ENCODE assay signal across 8 cellular contexts in the genomic region with DNA sequence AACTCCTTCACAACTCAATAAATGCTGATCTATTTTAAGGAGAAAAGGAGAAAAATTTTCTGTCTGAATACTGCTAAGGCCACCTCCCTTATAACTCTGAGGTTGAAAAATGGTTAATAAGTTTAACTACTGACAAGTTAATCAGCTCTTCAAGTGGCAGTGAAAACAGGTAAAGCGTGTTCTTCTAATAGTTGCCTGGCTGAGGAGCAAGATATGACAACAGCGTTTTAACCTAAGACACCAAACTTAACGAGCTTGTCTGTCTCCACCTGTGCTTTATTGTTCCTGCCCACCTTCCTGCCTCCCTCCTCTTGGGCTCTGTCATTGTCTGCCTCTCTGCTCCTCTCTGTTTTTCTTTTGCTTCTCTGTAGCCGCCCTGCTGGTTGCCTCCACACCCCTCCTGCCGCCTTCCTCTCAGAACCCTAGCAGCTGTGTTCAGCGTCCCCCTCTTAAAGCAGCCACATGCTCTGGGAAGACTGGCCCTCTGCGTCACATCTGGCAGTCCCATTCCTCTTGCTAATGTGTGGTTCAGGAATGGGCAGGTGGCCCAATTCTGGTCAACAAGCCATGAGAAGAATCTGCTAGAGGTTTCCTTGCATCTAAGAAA. TPM values are rescaled to one million over a fixed set of nuclear protein-coding genes. Genes with fewer than 3 reads are reported as not detected.
DNase-seq lines count a peak whose midpoint lies in the region; ATAC-seq and TF ChIP-seq lines count a peak whose summit lies in the region.

No MANE protein-coding gene starts in this region.

- H3K36me3 ChIP-seq in HEK293 (ENCODE audit: control insufficient read depth in 2 of 2, insufficient read depth in 1 of 2, low read length in 2 of 2) (no peaks in the 10 kb centered on the region), SK-N-SH (replicated peaks in 1 of 2; ENCODE audit: control insufficient read depth in 1 of 2, insufficient read depth in 2 of 2, low read length in 1 of 2) (no peaks in the 10 kb centered on the region), uterus (no peaks in the 10 kb centered on the region)

- no peaks in the 10 kb centered on the region for H3K27me3 Mint-ChIP-seq in central memory CD8-positive, alpha-beta T cell

- 95% methylated on average over 7 of the region's 7 CpGs for WGBS in SK-N-SH (ENCODE audit: low lambda C conversion rate)

- H3K79me2 ChIP-seq in SK-N-SH (ENCODE audit: insufficient read depth), result peaks cover 20% of the 10 kb centered on the region

- ATAC-seq in central memory CD8-positive, alpha-beta T cell (replicated peaks; ENCODE audit: extremely low read depth, poor library complexity, severe bottlenecking), result peak; percentile 15

- H3K9me3 ChIP-seq in HEK293 (ENCODE audit: control insufficient read depth, insufficient read depth, low read depth, low read length) (no peaks in the 10 kb centered on the region), SK-N-SH (no peaks in the 10 kb centered on the region), uterus (no peaks in the 10 kb centered on the region)

- H3K4me3 Mint-ChIP-seq in central memory CD8-positive, alpha-beta T cell, result peak overlapping the region; percentile 66

- no peak for TF ChIP-seq EP300 in SK-N-SH (IDR thresholded peaks at IDR 0.05; ENCODE audit: borderline replicate concordance in 1 of 2, low read depth in 1 of 2, low read length in 1 of 2)

- POLR2A ChIA-PET in HEK293 (lab: Yijun Ruan, JAX), result no interaction called here
- POLR2A ChIA-PET in SK-N-SH (lab: Yijun Ruan, JAX), result no interaction called here

- no peak overlapping the region for H3K4me3 ChIP-seq in HEK293 (ENCODE audit: low read depth, low read length)
- H3K4me3 ChIP-seq in SK-N-SH (ENCODE audit: low read depth in 2 of 2, low read length in 1 of 2), result no peak overlapping the region; a peak in 1 of 4 replicates
- no peak overlapping the region for H3K4me3 ChIP-seq in uterus

- peaks cover 51% of the 10 kb centered on the region for H3K4me1 Mint-ChIP-seq in central memory CD8-positive, alpha-beta T cell

- H3F3A ChIP-seq in SK-N-SH (replicated peaks; ENCODE audit: insufficient read depth), result peaks cover 15% of the 10 kb centered on the region

- H2AFZ ChIP-seq in SK-N-SH (ENCODE audit: low read depth), result no peak overlapping the region

- no peaks in the 10 kb centered on the region for H3K4me1 ChIP-seq in HEK293 (ENCODE audit: control insufficient read depth, insufficient read depth, low read length)
- H3K4me1 ChIP-seq in SK-N-SH (ENCODE audit: control insufficient read depth in 1 of 2, insufficient read depth in 2 of 2, low read depth in 1 of 2, low read length in 1 of 2), result peaks cover 5 to 14% of the 10 kb centered on the region in 2 experiments; a peak in 3 of 4 replicates
- H3K4me1 ChIP-seq in uterus, result no peaks in the 10 kb centered on the region

- peak; percentile 33 for DNase-seq in T follicular helper cell (ENCODE audit: low read depth)
- no peak for DNase-seq in central memory CD8-positive, alpha-beta T cell (ENCODE audit: low spot score in 2 of 2)
- DNase-seq in stimulated activated CD8-positive, alpha-beta memory T cell treated with anti-CD3 and anti-CD28 coated beads, Interleukin-2, amount 100 ng/mL, for 48 hours (ENCODE audit: low read depth in 2 of 2), result peak; percentile 11 to 13
- no peak for DNase-seq in SK-N-SH
- no peak for DNase-seq in hepatic stellate cell (ENCODE audit: low spot score)
- DNase-seq in GM19240 (ENCODE audit: insufficient read length, low spot score), result no peak
- no peak for DNase-seq in uterus

- H3K9me2 ChIP-seq in SK-N-SH, result no peaks in the 10 kb centered on the region

- peak overlapping the region; percentile 98 for H3K27ac Mint-ChIP-seq in central memory CD8-positive, alpha-beta T cell (ENCODE audit: low read depth)

- no peak for TF ChIP-seq RAD21 in SK-N-SH (IDR thresholded peaks at IDR 0.05; ENCODE audit: low read length)

- no peak for TF ChIP-seq POLR2A in uterus (IDR thresholded peaks at IDR 0.05)

- no peak overlapping the region for H3K4me2 ChIP-seq in SK-N-SH

- no peak for TF ChIP-seq CTCF in HEK293 (tag by site-specific recombination; IDR thresholded peaks at IDR 0.05)
- no peak for TF ChIP-seq CTCF in SK-N-SH (IDR thresholded peaks at IDR 0.05)
- TF ChIP-seq CTCF in uterus (IDR thresholded peaks at IDR 0.05), result no peak

- H4K20me1 ChIP-seq in SK-N-SH (ENCODE audit: insufficient read depth), result no peaks in the 10 kb centered on the region

- CTCF ChIA-PET in HEK293 (lab: Yijun Ruan, JAX), result no interaction called here
- CTCF ChIA-PET in SK-N-SH (lab: Yijun Ruan, JAX), result interaction anchor here (2.1 kb wide), 1 partner anchor 10 kb away, joined by 6 read pairs; no protein-coding TSS in a partner anchor

- H3K27me3 ChIP-seq in SK-N-SH (ENCODE audit: insufficient read depth), result no peaks in the 10 kb centered on the region
- H3K27me3 ChIP-seq in uterus, result no peaks in the 10 kb centered on the region

- intact Hi-C loops in uterus (cut with DNase I; ENCODE audit: low total_unique reads), result no loop called here

- H3K27ac ChIP-seq in HEK293 (ENCODE audit: extremely low read depth, low read depth, low read length), result no peak overlapping the region
- no peak overlapping the region for H3K27ac ChIP-seq in SK-N-SH (ENCODE audit: low read depth in 2 of 2, low read length in 1 of 2)
- no peak overlapping the region for H3K27ac ChIP-seq in uterus

- no peak overlapping the region for H3K9ac ChIP-seq in SK-N-SH

- H3K9me3 Mint-ChIP-seq in central memory CD8-positive, alpha-beta T cell, result no peaks in the 10 kb centered on the region

- H3K36me3 Mint-ChIP-seq in central memory CD8-positive, alpha-beta T cell (ENCODE audit: insufficient read depth), result peaks cover 4% of the 10 kb centered on the region

TF ChIP-seq in HEK293, 187 proteins besides CTCF, POLR2A, EP300 and RAD21 (continues in another document):
- TF ChIP-seq ZNF670 (tag by site-specific recombination; IDR thresholded peaks at IDR 0.05; ENCODE audit: low read depth), result no peak
- no peak for TF ChIP-seq ZNF785 (tag by site-specific recombination; IDR thresholded peaks at IDR 0.05)
- TF ChIP-seq, protein P1, sequence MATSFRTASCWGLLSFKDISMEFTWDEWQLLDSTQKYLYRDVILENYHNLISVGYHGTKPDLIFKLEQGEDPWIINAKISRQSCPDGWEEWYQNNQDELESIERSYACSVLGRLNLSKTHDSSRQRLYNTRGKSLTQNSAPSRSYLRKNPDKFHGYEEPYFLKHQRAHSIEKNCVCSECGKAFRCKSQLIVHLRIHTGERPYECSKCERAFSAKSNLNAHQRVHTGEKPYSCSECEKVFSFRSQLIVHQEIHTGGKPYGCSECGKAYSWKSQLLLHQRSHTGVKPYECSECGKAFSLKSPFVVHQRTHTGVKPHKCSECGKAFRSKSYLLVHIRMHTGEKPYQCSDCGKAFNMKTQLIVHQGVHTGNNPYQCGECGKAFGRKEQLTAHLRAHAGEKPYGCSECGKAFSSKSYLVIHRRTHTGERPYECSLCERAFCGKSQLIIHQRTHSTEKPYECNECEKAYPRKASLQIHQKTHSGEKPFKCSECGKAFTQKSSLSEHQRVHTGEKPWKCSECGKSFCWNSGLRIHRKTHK (tag by site-specific recombination; IDR thresholded peaks at IDR 0.05), result no peak
- 0 out of 2 replicates have a peak, but pooled peaks have one; percentile 36 for TF ChIP-seq ZBTB20 (tag by site-specific recombination; IDR thresholded peaks at IDR 0.05)
- no peak for TF ChIP-seq ZNF544 (tag by site-specific recombination; IDR thresholded peaks at IDR 0.05)
- TF ChIP-seq, protein P2, sequence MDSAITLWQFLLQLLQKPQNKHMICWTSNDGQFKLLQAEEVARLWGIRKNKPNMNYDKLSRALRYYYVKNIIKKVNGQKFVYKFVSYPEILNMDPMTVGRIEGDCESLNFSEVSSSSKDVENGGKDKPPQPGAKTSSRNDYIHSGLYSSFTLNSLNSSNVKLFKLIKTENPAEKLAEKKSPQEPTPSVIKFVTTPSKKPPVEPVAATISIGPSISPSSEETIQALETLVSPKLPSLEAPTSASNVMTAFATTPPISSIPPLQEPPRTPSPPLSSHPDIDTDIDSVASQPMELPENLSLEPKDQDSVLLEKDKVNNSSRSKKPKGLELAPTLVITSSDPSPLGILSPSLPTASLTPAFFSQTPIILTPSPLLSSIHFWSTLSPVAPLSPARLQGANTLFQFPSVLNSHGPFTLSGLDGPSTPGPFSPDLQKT (IDR thresholded peaks at IDR 0.05; ENCODE audit: borderline replicate concordance, low read depth, low read length), result no peak
- TF ChIP-seq ZNF24 (tag by site-specific recombination; IDR thresholded peaks at IDR 0.05), result no peak

TF ChIP-seq in SK-N-SH, 30 proteins besides CTCF, POLR2A, EP300 and RAD21:
- TF ChIP-seq TEAD4 (IDR thresholded peaks at IDR 0.05; ENCODE audit: borderline replicate concordance, insufficient read depth) (no peak), RFX5 (IDR thresholded peaks at IDR 0.05; ENCODE audit: low read length) (no peak), ELF1 (IDR thresholded peaks at IDR 0.05) (no peak), EZH2phosphoT487 (IDR thresholded peaks at IDR 0.05; ENCODE audit: borderline replicate concordance, low read depth) (no peak), GABPA (IDR thresholded peaks at IDR 0.05; ENCODE audit: low read depth) (no peak), MEF2A (IDR thresholded peaks at IDR 0.05; ENCODE audit: borderline replicate concordance, low read depth) (no peak)
- TF ChIP-seq, protein P3, sequence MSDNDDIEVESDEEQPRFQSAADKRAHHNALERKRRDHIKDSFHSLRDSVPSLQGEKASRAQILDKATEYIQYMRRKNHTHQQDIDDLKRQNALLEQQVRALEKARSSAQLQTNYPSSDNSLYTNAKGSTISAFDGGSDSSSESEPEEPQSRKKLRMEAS (IDR thresholded peaks at IDR 0.05; ENCODE audit: low read depth), result no peak

RNA-seq across cellular contexts. Expression of a gene that starts 4.3 kb away (rescaled TPM):
- 38.6 and 54.5 TPM in 2 replicates for polyA plus RNA-seq in SK-N-SH (2012; rRNA removed)
- 50.9 and 52.2 TPM in 2 replicates for polyA plus RNA-seq in SK-N-SH (2012; cell fraction: cytosol; rRNA removed)
- 31.5 and 41.2 TPM in 2 replicates for polyA plus RNA-seq in SK-N-SH (2012; cell fraction: nucleus; rRNA removed)
- 10 to 100 TPM; 15.9 to 45.3 (median 30.3) TPM for total RNA-seq in uterus

Comparison
In these comparisons a context has a peak if more than half of its experiments do, and no peak if none do; other contexts are left out.
1. DNase-seq: peak in T follicular helper cell (single experiment) and stimulated activated CD8-positive, alpha-beta memory T cell treated with anti-CD3 and anti-CD28 coated beads, Interleukin-2, amount 100 ng/mL, for 48 hours (2 of 2); none in central memory CD8-positive, alpha-beta T cell (0 of 2), SK-N-SH (single experiment), hepatic stellate cell (single experiment), GM19240 (single experiment) and uterus (0 of 2).